In genomic region chr7:150340024-150340749, GRCh38 we compare ENCODE assay signal across 11 cellular contexts. TPM values are rescaled to one million over a fixed set of nuclear protein-coding genes. Genes with fewer than 3 reads are reported as not detected.
DNase-seq lines count a peak whose midpoint lies in the region; ATAC-seq, FAIRE-seq and TF ChIP-seq lines count a peak whose summit lies in the region.
"Had no signal": no experiment of that assay in that cellular context is flagged by ENCODE, and none has a peak within 500 bp of the region (broad histone marks: within the 10 kb centered on the region; RNA-seq: fewer than 3 reads in every experiment).

No MANE protein-coding gene starts in this region.

- H3K36me3 ChIP-seq in kidney (ENCODE audit: control insufficient read depth in 1 of 2, insufficient read depth in 2 of 2, low read length in 2 of 2) (peaks cover 0 to 2% of the 10 kb centered on the region in 2 donors), skeletal muscle tissue (ENCODE audit: control insufficient read depth in 3 of 3, insufficient read depth in 3 of 3, low read length in 3 of 3) (no peaks in the 10 kb centered on the region)

- no peak for TF ChIP-seq CTCF in GM20000 (IDR thresholded peaks at IDR 0.05; ENCODE audit: extremely low read depth, missing control alignments)
- TF ChIP-seq CTCF in astrocyte of the spinal cord (IDR thresholded peaks at IDR 0.05; ENCODE audit: low read depth, low read length), result no peak
- no peak for TF ChIP-seq CTCF in kidney (IDR thresholded peaks at IDR 0.05; ENCODE audit: borderline replicate concordance, extremely low read depth, insufficient read depth)

- in situ Hi-C loops in astrocyte of the spinal cord (cut with HindIII; ENCODE audit: low sequenced_read_pairs), result no loop called here

- no peak for FAIRE-seq in kidney (lab: Jason Lieb, UNC)
- FAIRE-seq: GM12892 had no signal

- peak overlapping the region; percentile 26 for H3K4me3 ChIP-seq in astrocyte of the spinal cord (ENCODE audit: low read depth, low read length)
- peak overlapping the region; percentile 55 to 65 for H3K4me3 ChIP-seq in kidney (ENCODE audit: low read length in 2 of 2)
- peak overlapping the region; percentile 54 to 58 (median 56) for H3K4me3 ChIP-seq in skeletal muscle tissue (ENCODE audit: low read length in 3 of 3)

- ATAC-seq in HG03108 (IDR thresholded peaks at IDR 0.05; ENCODE audit: unreplicated experiment), result no peak

- H3K4me1 ChIP-seq in kidney (ENCODE audit: control insufficient read depth in 1 of 2, insufficient read depth in 1 of 2, low read depth in 1 of 2, low read length in 2 of 2), result peaks cover 4 to 37% of the 10 kb centered on the region in 2 donors
- peaks cover 13 to 18% (median 16%) of the 10 kb centered on the region in 3 donors for H3K4me1 ChIP-seq in skeletal muscle tissue (ENCODE audit: control insufficient read depth in 3 of 3, insufficient read depth in 3 of 3, low read length in 3 of 3)

- H3K9ac ChIP-seq in kidney (ENCODE audit: low read length in 2 of 2) (peak overlapping the region; percentile 44 to 46), skeletal muscle tissue (ENCODE audit: low read depth in 1 of 3, low read length in 3 of 3) (peak overlapping the region; percentile 23 to 50 (median 40))

- intact Hi-C loops in kidney (cut with DNase I), result no loop called here

- peak overlapping the region; percentile 74 to 91 for H3K27ac ChIP-seq in kidney (ENCODE audit: low read depth in 2 of 2, low read length in 2 of 2)
- no peak overlapping the region for H3K27ac ChIP-seq in skeletal muscle tissue (ENCODE audit: low read depth, low read length)
- H3K27ac ChIP-seq: epithelial cell of prostate had no signal

- H3K9me3 ChIP-seq in kidney (ENCODE audit: control insufficient read depth in 1 of 2, low read length in 2 of 2), result no peaks in the 10 kb centered on the region
- peaks cover 0 to 5% (median 0%) of the 10 kb centered on the region in 3 donors for H3K9me3 ChIP-seq in skeletal muscle tissue (ENCODE audit: control insufficient read depth in 3 of 3, low read length in 3 of 3)

- peaks cover 28 to 47% (median 46%) of the 10 kb centered on the region in 3 donors for H3K27me3 ChIP-seq in skeletal muscle tissue (ENCODE audit: control insufficient read depth in 3 of 3, insufficient read depth in 3 of 3, low read length in 3 of 3)

- DNase-seq in GM20000 (ENCODE audit: low spot score) (peak; percentile 60), astrocyte of the spinal cord (ENCODE audit: low read depth, low spot score) (peak; percentile 22), kidney (peak; percentile 89), SKM-1 (lab: John Stamatoyannopoulos, UW; ENCODE audit: unreplicated experiment) (no peak), NCI-H1436 (lab: John Stamatoyannopoulos, UW) (no peak)
- no peak for DNase-seq in stimulated activated naive CD4-positive, alpha-beta T cell treated with Interleukin-2 at 50 U/mL for 16 hours (lab: John Stamatoyannopoulos, UW)

RNA-seq across cellular contexts. Expression of gene RARRES2, which starts 1.2 kb away (rescaled TPM):
- total RNA-seq in kidney (104 TPM), skeletal muscle tissue (54.3 TPM)
- polyA plus RNA-seq in kidney (ENCODE audit: insufficient read depth, low read depth, low replicate concordance), result 475 TPM
- total RNA-seq: T-helper 2 cell treated with Interferon-gamma antibody and Interleukin-4, amounts not matched to agents 100 ng/mL and 5 ng/mL, for 36 hours had no signal

RNA-seq across cellular contexts. Expression of gene ACTR3C, which starts 16.8 kb away (rescaled TPM):
- 31.6 TPM for total RNA-seq in kidney
- 15.8 TPM for polyA plus RNA-seq in kidney (ENCODE audit: insufficient read depth, low read depth, low replicate concordance)
- total RNA-seq in skeletal muscle tissue, result 1.6 TPM

RNA-seq across cellular contexts. Expression of gene LRRC61, which starts 17.0 kb away (rescaled TPM):
- total RNA-seq in kidney (17.1 TPM), skeletal muscle tissue (5.7 TPM)
- 23.2 TPM for polyA plus RNA-seq in kidney (ENCODE audit: insufficient read depth, low read depth, low replicate concordance)

RNA-seq across cellular contexts. Expression of gene REPIN1, which starts 28.4 kb away (rescaled TPM):
- total RNA-seq in kidney (95.8 TPM), skeletal muscle tissue (31.3 TPM)
- 53.7 TPM for polyA plus RNA-seq in kidney (ENCODE audit: insufficient read depth, low read depth, low replicate concordance)

RNA-seq across cellular contexts. Expression of gene ZNF775, which starts 38.9 kb away (rescaled TPM):
- 3.7 TPM for total RNA-seq in kidney
- polyA plus RNA-seq in kidney (ENCODE audit: insufficient read depth, low read depth, low replicate concordance), result 5.2 TPM
- total RNA-seq in skeletal muscle tissue, result 6.8 TPM

Comparison
In these comparisons a context has a peak if more than half of its experiments do, and no peak if none do; other contexts are left out.
1. DNase-seq: peak in GM20000 (single experiment), astrocyte of the spinal cord (single experiment) and kidney (single experiment); none in SKM-1 (single experiment), stimulated activated naive CD4-positive, alpha-beta T cell treated with Interleukin-2 at 50 U/mL for 16 hours (single experiment) and NCI-H1436 (single experiment).
2. RNA of gene ACTR3C, which starts 16.8 kb away (total RNA-seq): 31.6 TPM in kidney (single experiment); 1.6 TPM in skeletal muscle tissue (single experiment); every median in the first group is over 10 times any median in the second.
3. Peak in every context shown above with its lines, with median percentiles within 50 percentile points of each other: H3K4me3 ChIP-seq.